1 cellular context compared by ENCODE assay signal in the genomic region with DNA sequence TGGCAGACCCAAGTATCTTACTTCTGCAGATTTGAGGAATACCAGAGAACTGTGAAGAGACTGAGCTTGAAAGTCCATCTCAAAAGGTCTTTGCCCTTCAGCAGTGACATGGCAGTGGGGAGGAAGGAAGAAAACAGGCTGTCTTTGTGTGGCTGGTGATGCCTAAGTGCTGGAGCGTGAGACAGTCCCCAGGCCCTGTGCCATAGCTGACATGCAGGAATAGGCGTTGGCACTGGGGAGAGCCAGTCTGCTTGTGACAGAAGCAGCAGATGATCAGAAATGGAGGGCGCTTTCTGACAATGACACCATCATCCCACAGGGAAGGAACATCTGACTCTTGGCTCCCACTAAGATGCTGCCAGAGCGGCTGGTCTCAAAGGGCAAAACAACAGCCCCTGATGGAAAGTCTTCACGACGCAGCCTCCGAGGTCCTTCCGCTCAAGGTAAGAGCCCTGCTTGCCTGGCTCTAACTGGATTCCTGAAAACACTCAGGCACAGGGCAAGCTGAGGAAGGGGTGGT.
TF ChIP-seq lines count a peak whose summit lies in the region.

No MANE protein-coding gene starts in this region.

TF ChIP-seq in A549, 52 proteins besides CTCF, POLR2A, EP300 and RAD21 (continued from another document):
- no peak for TF ChIP-seq HES2 (IDR thresholded peaks at IDR 0.05)
- no peak for TF ChIP-seq JUNB (IDR thresholded peaks at IDR 0.05)
- TF ChIP-seq, protein P1, sequence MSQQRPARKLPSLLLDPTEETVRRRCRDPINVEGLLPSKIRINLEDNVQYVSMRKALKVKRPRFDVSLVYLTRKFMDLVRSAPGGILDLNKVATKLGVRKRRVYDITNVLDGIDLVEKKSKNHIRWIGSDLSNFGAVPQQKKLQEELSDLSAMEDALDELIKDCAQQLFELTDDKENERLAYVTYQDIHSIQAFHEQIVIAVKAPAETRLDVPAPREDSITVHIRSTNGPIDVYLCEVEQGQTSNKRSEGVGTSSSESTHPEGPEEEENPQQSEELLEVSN (IDR thresholded peaks at IDR 0.05; ENCODE audit: borderline replicate concordance, low read depth): no peak
- no peak for TF ChIP-seq USF2 (IDR thresholded peaks at IDR 0.05)
- no peak for TF ChIP-seq KDM1A (IDR thresholded peaks at IDR 0.05; ENCODE audit: low read depth)
- TF ChIP-seq NR3C1 (IDR thresholded peaks at IDR 0.05): no peak
- TF ChIP-seq NPAS2 (CRISPR knock-in tag; IDR thresholded peaks at IDR 0.05; ENCODE audit: borderline replicate concordance): no peak
- no peak for TF ChIP-seq HOXB13 (CRISPR knock-in tag; IDR thresholded peaks at IDR 0.05; ENCODE audit: low read depth)
- TF ChIP-seq RNF2 (IDR thresholded peaks at IDR 0.05; ENCODE audit: borderline replicate concordance, low read depth): no peak
- TF ChIP-seq FOSB (CRISPR knock-in tag; IDR thresholded peaks at IDR 0.05): no peak
- TF ChIP-seq TP53 (CRISPR knock-in tag; IDR thresholded peaks at IDR 0.05): no peak
- no peak for TF ChIP-seq POLR2AphosphoS2 (conservative IDR thresholded peaks at IDR 0.05; ENCODE audit: low read length)
- no peak for TF ChIP-seq EHMT2 (IDR thresholded peaks at IDR 0.05; ENCODE audit: low read depth)
- TF ChIP-seq MAFK (IDR thresholded peaks at IDR 0.05; ENCODE audit: partially characterized antibody): no peak
